Comparison of ENCODE assay signal across 2 cellular contexts in the genomic region with DNA sequence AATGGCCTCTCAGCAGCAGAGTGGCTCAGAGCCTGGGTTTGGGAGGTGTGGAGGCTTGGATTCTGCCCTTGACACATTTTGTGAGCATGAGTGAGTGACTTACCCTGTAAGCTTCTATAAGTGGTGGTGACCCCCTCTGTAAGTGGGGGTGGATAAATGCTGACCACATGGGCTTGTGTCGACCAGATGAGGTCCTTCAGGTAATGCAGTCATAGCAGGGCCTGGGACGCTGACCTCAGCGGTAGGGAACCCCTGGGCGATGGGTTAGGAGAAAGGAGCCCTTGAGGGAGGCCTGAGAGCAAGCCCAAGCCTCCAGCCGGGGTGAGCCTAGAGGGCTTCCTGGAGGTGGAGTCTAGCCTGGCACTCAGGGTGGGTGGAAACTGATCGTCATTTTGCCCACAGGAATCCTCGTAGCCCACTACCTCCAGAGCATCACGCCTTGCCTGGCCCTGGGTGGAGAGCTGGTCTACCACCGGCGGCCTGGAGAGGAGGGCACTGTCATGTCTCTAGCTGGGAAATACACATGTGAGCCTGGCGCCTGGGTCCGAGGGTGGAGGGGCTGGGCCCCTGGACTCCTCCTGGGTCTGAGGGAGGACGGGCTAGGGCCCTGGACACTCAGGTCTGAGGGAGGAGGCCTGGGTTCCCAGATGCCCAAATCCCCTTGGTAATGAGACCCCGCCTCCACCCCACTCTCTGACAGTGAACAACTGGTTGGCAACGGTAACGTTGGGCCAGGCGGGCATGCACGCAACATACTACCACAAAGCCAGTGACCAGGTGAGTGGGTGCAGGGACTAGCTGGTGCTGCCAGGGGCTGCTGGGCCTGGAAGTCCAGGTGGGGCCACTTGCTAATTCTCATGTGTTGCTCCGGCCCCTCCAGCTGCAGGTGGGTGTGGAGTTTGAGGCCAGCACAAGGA.
TF ChIP-seq lines count a peak whose summit lies in the region.

No MANE protein-coding gene starts in this region.

TF ChIP-seq in GM12891, 5 proteins besides CTCF, POLR2A, EP300 and RAD21:
- TF ChIP-seq SPI1 (IDR thresholded peaks at IDR 0.05; ENCODE audit: low read depth, low read length) (no peak), POLR2AphosphoS5 (IDR thresholded peaks at IDR 0.05; ENCODE audit: low read depth, low read length) (no peak), PAX5 (IDR thresholded peaks at IDR 0.05; ENCODE audit: insufficient read depth, low read length, severe bottlenecking) (no peak)

TF ChIP-seq in H1, 55 proteins besides CTCF, POLR2A, EP300 and RAD21:
- TF ChIP-seq POLR2AphosphoS5 (IDR thresholded peaks at IDR 0.05; ENCODE audit: low read depth, low read length) (peak; percentile 13; the same call in 1 of the 2 replicates), PHF8 (conservative IDR thresholded peaks at IDR 0.05; ENCODE audit: low read depth, low read length) (no peak), ASH2L (IDR thresholded peaks at IDR 0.05; ENCODE audit: low read length) (no peak), EGR1 (IDR thresholded peaks at IDR 0.05; ENCODE audit: borderline replicate concordance, low read depth, low read length) (no peak), SP2 (IDR thresholded peaks at IDR 0.05; ENCODE audit: low read length) (no peak), TEAD4 (IDR thresholded peaks at IDR 0.05; ENCODE audit: low read depth, low read length) (no peak), TBP (IDR thresholded peaks at IDR 0.05; ENCODE audit: low read depth, low read length) (no peak)
- TF ChIP-seq, protein P1, sequence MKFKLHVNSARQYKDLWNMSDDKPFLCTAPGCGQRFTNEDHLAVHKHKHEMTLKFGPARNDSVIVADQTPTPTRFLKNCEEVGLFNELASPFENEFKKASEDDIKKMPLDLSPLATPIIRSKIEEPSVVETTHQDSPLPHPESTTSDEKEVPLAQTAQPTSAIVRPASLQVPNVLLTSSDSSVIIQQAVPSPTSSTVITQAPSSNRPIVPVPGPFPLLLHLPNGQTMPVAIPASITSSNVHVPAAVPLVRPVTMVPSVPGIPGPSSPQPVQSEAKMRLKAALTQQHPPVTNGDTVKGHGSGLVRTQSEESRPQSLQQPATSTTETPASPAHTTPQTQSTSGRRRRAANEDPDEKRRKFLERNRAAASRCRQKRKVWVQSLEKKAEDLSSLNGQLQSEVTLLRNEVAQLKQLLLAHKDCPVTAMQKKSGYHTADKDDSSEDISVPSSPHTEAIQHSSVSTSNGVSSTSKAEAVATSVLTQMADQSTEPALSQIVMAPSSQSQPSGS (IDR thresholded peaks at IDR 0.05; ENCODE audit: low read length), result no peak
